26 cellular contexts compared by ENCODE assay signal in the genomic region with DNA sequence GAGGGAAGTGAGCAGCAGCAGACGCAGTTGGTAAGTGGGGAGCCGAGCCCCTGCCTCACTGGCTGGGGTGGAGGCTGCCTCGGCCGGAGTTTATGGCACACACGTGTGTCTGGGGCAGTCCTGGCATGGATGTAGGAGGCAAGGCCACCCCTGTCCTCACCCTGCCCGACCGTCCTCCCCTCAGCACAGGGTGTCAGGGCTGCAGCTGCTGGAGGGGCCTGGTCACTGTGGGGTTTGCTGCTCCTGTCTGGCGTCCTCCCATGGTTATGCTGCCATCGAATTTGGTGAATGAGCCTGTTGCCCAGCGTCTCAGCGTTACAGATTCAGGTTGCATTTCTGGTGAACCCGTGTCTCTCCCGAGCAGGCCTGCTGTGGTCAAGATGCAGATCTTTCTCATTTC. TPM values are rescaled to one million over a fixed set of nuclear protein-coding genes. Genes with fewer than 3 reads are reported as not detected.
DNase-seq lines count a peak whose midpoint lies in the region; ATAC-seq, FAIRE-seq and TF ChIP-seq lines count a peak whose summit lies in the region.
"Had no signal": no experiment of that assay in that cellular context is flagged by ENCODE, and none has a peak within 500 bp of the region (broad histone marks: within the 10 kb centered on the region; RNA-seq: fewer than 3 reads in every experiment).

No MANE protein-coding gene starts in this region.

- H3K36me3 ChIP-seq in K562 (ENCODE audit: control insufficient read depth, insufficient read depth, low read length) (peaks cover 92% of the 10 kb centered on the region), neural progenitor cell (peaks cover 6% of the 10 kb centered on the region)

- in situ Hi-C loops in K562 (cut with MboI): no loop called here

- peaks cover 15% of the 10 kb centered on the region for H3F3A ChIP-seq in neural progenitor cell (ENCODE audit: low read depth)

- WGBS in K562 (ENCODE audit: insufficient coverage, low coverage, missing lambda C conversion rate): 96% methylated on average over 13 of the region's 13 CpGs

- POLR2A ChIA-PET in K562 (lab: Yijun Ruan, JAX): no interaction called here

- H3K4me1 ChIP-seq in K562 (replicated peaks in 1 of 2; ENCODE audit: control insufficient read depth in 2 of 2, insufficient read depth in 2 of 2, low read length in 2 of 2) (peaks cover 0 to 3% of the 10 kb centered on the region in 2 experiments; a peak in 1 of 5 replicates), neural progenitor cell (no peaks in the 10 kb centered on the region)
- H3K4me1 ChIP-seq: parathyroid adenoma had no signal

- H3K4me3 ChIP-seq in K562 (no peak overlapping the region), neural progenitor cell (no peak overlapping the region)
- H3K4me3 ChIP-seq: dorsolateral prefrontal cortex, lung had no signal

- H3K9ac ChIP-seq in K562 (ENCODE audit: insufficient read depth in 1 of 2, low read depth in 2 of 2, low read length in 2 of 2): no peak overlapping the region
- no peak overlapping the region for H3K9ac ChIP-seq in neural progenitor cell
- H3K9ac ChIP-seq: parathyroid adenoma had no signal

- no peak for TF ChIP-seq RAD21 in K562 (CRISPR knock-in tag; conservative IDR thresholded peaks at IDR 0.05 in 1 of 2, IDR thresholded peaks at IDR 0.05 in 1 of 2)

- H2AFZ ChIP-seq in K562 (ENCODE audit: low read depth, low read length): no peak overlapping the region
- no peak overlapping the region for H2AFZ ChIP-seq in neural progenitor cell (replicated peaks)
- H2AFZ ChIP-seq: parathyroid adenoma had no signal

- H3K27ac ChIP-seq in K562 (ENCODE audit: extremely low read depth, low read depth, low read length) (no peak overlapping the region), neural progenitor cell (no peak overlapping the region)
- H3K27ac ChIP-seq: dorsolateral prefrontal cortex, parathyroid adenoma had no signal

- H3K79me2 ChIP-seq in K562 (ENCODE audit: control insufficient read depth, insufficient read depth, low read length) (peaks cover 6% of the 10 kb centered on the region; the same call in 1 of the 3 replicates), neural progenitor cell (ENCODE audit: low read depth) (no peaks in the 10 kb centered on the region)

- no peaks in the 10 kb centered on the region for H3K9me1 ChIP-seq in K562 (ENCODE audit: control insufficient read depth, insufficient read depth, low read length)

- H4K20me1 ChIP-seq in K562 (replicated peaks; ENCODE audit: control insufficient read depth, insufficient read depth, low read length): no peaks in the 10 kb centered on the region; the same call in 1 of the 2 replicates
- no peaks in the 10 kb centered on the region for H4K20me1 ChIP-seq in neural progenitor cell (ENCODE audit: low read depth)

- peaks cover 2% of the 10 kb centered on the region for H3K9me3 Mint-ChIP-seq in neural progenitor cell
- no peaks in the 10 kb centered on the region for H3K9me3 Mint-ChIP-seq in activated T-helper 2 cell treated with anti-CD3 and anti-CD28 coated beads, Interferon-gamma antibody, Interleukin-2, Interleukin-4, amounts not matched to agents 10 μg/mL and 5 μg/mL and 100 μg/mL, durations not matched to agents 14 hours and 24 hours and 36 hours
- H3K9me3 Mint-ChIP-seq: central memory CD8-positive, alpha-beta T cell had no signal

- H3K4me2 ChIP-seq in K562 (ENCODE audit: insufficient read depth, low read length) (no peak overlapping the region), neural progenitor cell (no peak overlapping the region)

- no peaks in the 10 kb centered on the region for H3K4me1 Mint-ChIP-seq in neural progenitor cell
- no peaks in the 10 kb centered on the region for H3K4me1 Mint-ChIP-seq in activated T-helper 2 cell treated with anti-CD3 and anti-CD28 coated beads, Interferon-gamma antibody, Interleukin-2, Interleukin-4, amounts not matched to agents 10 μg/mL and 5 μg/mL and 100 μg/mL, durations not matched to agents 14 hours and 24 hours and 36 hours (ENCODE audit: low read depth)
- H3K4me1 Mint-ChIP-seq: activated CD4-positive, alpha-beta T cell treated with anti-CD3 and anti-CD28 coated beads for 36 hours; central memory CD8-positive, alpha-beta T cell had no signal

- H3K27me3 ChIP-seq in K562 (ENCODE audit: control insufficient read depth in 2 of 2, insufficient read depth in 2 of 2, low read length in 2 of 2) (no peaks in the 10 kb centered on the region), neural progenitor cell (no peaks in the 10 kb centered on the region)
- H3K27me3 ChIP-seq: dorsolateral prefrontal cortex had no signal

- DNase-seq in stimulated activated CD4-positive, alpha-beta T cell treated with anti-CD3 and anti-CD28 coated beads, Interleukin-4, amount 100 ng/mL, for 1 hour: peak; percentile 0
- no peak for DNase-seq in stimulated activated CD4-positive, alpha-beta T cell treated with anti-CD3 and anti-CD28 coated beads, Interleukin-4, amount 100 ng/mL, for 4 hours
- DNase-seq in K562 (ENCODE audit: extremely low read depth in 1 of 4, low spot score in 3 of 4): no peak
- DNase-seq in neural progenitor cell (ENCODE audit: low spot score): no peak
- DNase-seq in NCI-H146 (lab: John Stamatoyannopoulos, UW): no peak
- no peak for DNase-seq in activated T-helper 2 cell treated with anti-CD3 and anti-CD28 coated beads, Interferon-gamma antibody, Interleukin-2, Interleukin-4, amounts not matched to agents 10 μg/mL and 5 μg/mL and 100 μg/mL, durations not matched to agents 14 hours and 24 hours and 36 hours (ENCODE audit: low spot score)
- DNase-seq: activated CD4-positive, alpha-beta T cell treated with anti-CD3 and anti-CD28 coated beads for 36 hours; activated CD8-positive, alpha-beta memory T cell treated with anti-CD3 and anti-CD28 coated beads for 24 hours; AML-193; COR-L47; dorsolateral prefrontal cortex; islet precursor cell; KBM-7; NCI-H1417 treated with DMSO at 0.1 percent for 48 hours; NCI-H446 treated with DMSO at 0.1 percent for 48 hours; right cardiac atrium; Right ventricle myocardium superior; stimulated activated CD4-positive, alpha-beta T cell treated with anti-CD3 and anti-CD28 coated beads, Interleukin-15, amount 100 ng/mL, for 24 hours; stimulated activated naive CD8-positive, alpha-beta T cell treated with anti-CD3 and anti-CD28 coated beads, Interleukin-15, Interleukin-2, amounts not matched to agents 100 U/mL and 50 U/mL, for 24 hours had no signal

- H3K36me3 Mint-ChIP-seq in neural progenitor cell: peaks cover 25% of the 10 kb centered on the region
- peaks cover 36% of the 10 kb centered on the region for H3K36me3 Mint-ChIP-seq in activated T-helper 2 cell treated with anti-CD3 and anti-CD28 coated beads, Interferon-gamma antibody, Interleukin-2, Interleukin-4, amounts not matched to agents 10 μg/mL and 5 μg/mL and 100 μg/mL, durations not matched to agents 14 hours and 24 hours and 36 hours (ENCODE audit: low read depth)

- no peak for TF ChIP-seq POLR2A in K562 (conservative IDR thresholded peaks at IDR 0.05)

- intact Hi-C loops in K562 (cut with micrococcal nuclease): no loop called here
- intact Hi-C loops in activated T-helper 2 cell treated with anti-CD3 and anti-CD28 coated beads, Interferon-gamma antibody, Interleukin-2, Interleukin-4, amounts not matched to agents 10 μg/mL and 5 μg/mL and 100 μg/mL, durations not matched to agents 14 hours and 24 hours and 36 hours (cut with micrococcal nuclease): no loop called here

- CTCF ChIA-PET in K562 (lab: Yijun Ruan, JAX; ENCODE audit: low intra/inter-chr PET ratio): no interaction called here

- BruUV-seq in K562 (replicated peaks; lab: Mats Ljungman, UMichigan): no TSS peak

- H3K9me3 ChIP-seq in K562 (replicated peaks; ENCODE audit: control insufficient read depth, insufficient read depth, low read depth, low read length) (peaks cover 20% of the 10 kb centered on the region), neural progenitor cell (ENCODE audit: low read depth) (no peaks in the 10 kb centered on the region)

- TF ChIP-seq EP300 in K562 (IDR thresholded peaks at IDR 0.05; ENCODE audit: low read length): no peak

- FAIRE-seq in K562 (lab: Jason Lieb, UNC): no peak
- FAIRE-seq: A204.1, G401.6 had no signal

- ATAC-seq in K562 (no peak), HG02884 (IDR thresholded peaks at IDR 0.05; ENCODE audit: unreplicated experiment) (no peak), GM21423 (IDR thresholded peaks at IDR 0.05; ENCODE audit: unreplicated experiment) (no peak)
- ATAC-seq: activated CD4-positive, alpha-beta T cell treated with anti-CD3 and anti-CD28 coated beads for 36 hours; right cardiac atrium; stimulated activated naive CD8-positive, alpha-beta T cell treated with anti-CD3 and anti-CD28 coated beads, Interleukin-15, Interleukin-2, amounts not matched to agents 100 U/mL and 50 U/mL, for 24 hours had no signal

- H3K27ac Mint-ChIP-seq in neural progenitor cell: peak overlapping the region; percentile 46
- H3K27ac Mint-ChIP-seq in activated T-helper 2 cell treated with anti-CD3 and anti-CD28 coated beads, Interferon-gamma antibody, Interleukin-2, Interleukin-4, amounts not matched to agents 10 μg/mL and 5 μg/mL and 100 μg/mL, durations not matched to agents 14 hours and 24 hours and 36 hours: no peak overlapping the region
- H3K27ac Mint-ChIP-seq: activated CD4-positive, alpha-beta T cell treated with anti-CD3 and anti-CD28 coated beads for 36 hours had no signal

- TF ChIP-seq CTCF in K562 (IDR thresholded peaks at IDR 0.05 in 2 of 3, conservative IDR thresholded peaks at IDR 0.05 in 1 of 3; ENCODE audit: insufficient read depth in 2 of 3, low read depth in 1 of 3, low read length in 3 of 3): no peak
- no peak for TF ChIP-seq CTCF in neural progenitor cell (IDR thresholded peaks at IDR 0.05)

- no peak overlapping the region for H3K4me3 Mint-ChIP-seq in neural progenitor cell
- no peak overlapping the region for H3K4me3 Mint-ChIP-seq in activated T-helper 2 cell treated with anti-CD3 and anti-CD28 coated beads, Interferon-gamma antibody, Interleukin-2, Interleukin-4, amounts not matched to agents 10 μg/mL and 5 μg/mL and 100 μg/mL, durations not matched to agents 14 hours and 24 hours and 36 hours (ENCODE audit: low read depth)
- H3K4me3 Mint-ChIP-seq: activated CD4-positive, alpha-beta T cell treated with anti-CD3 and anti-CD28 coated beads for 36 hours; central memory CD8-positive, alpha-beta T cell had no signal

- H3K27me3 Mint-ChIP-seq in neural progenitor cell (ENCODE audit: insufficient read depth, low read depth): no peaks in the 10 kb centered on the region
- no peaks in the 10 kb centered on the region for H3K27me3 Mint-ChIP-seq in activated T-helper 2 cell treated with anti-CD3 and anti-CD28 coated beads, Interferon-gamma antibody, Interleukin-2, Interleukin-4, amounts not matched to agents 10 μg/mL and 5 μg/mL and 100 μg/mL, durations not matched to agents 14 hours and 24 hours and 36 hours (ENCODE audit: low read depth)
- H3K27me3 Mint-ChIP-seq: activated CD4-positive, alpha-beta T cell treated with anti-CD3 and anti-CD28 coated beads for 36 hours; central memory CD8-positive, alpha-beta T cell had no signal

RNA-seq across cellular contexts. Expression of a gene that starts 32.4 kb away (rescaled TPM):
- total RNA-seq in K562 (2011; cell fraction: chromatin; rRNA removed; ENCODE audit: low replicate concordance): 124 and 152 TPM in 2 replicates
- total RNA-seq in K562 (2011; cell fraction: nucleolus; rRNA removed): 76.5 and 81.0 TPM in 2 replicates
- total RNA-seq in K562 (2011; cell fraction: nucleoplasm; rRNA removed): 63.1 and 68.9 TPM in 2 replicates
- total RNA-seq in K562 (2014; rRNA removed) (17.6 and 27.4 TPM in 2 replicates), K562 (2014; rRNA removed; fragmentation: Illumina TruSeq; extraction: Trizol) (9.4 and 11.3 TPM in 2 replicates), K562 (2015; rRNA removed; fragmentation: Illumina TruSeq; extraction: Trizol) (16.3 and 17.4 TPM in 2 replicates), K562 (2021) (33.3 and 38.1 TPM in 2 replicates), neural progenitor cell (ENCODE audit: low replicate concordance) (17.2 and 21.5 TPM in 2 replicates)
- polyA plus RNA-seq in K562 (2011; rRNA removed) (14.0 and 17.8 TPM in 2 replicates), K562 (2014; fragmentation: Illumina TruSeq; extraction: Trizol) (14.2 and 15.2 TPM in 2 replicates), K562 (2014; fragmentation: Nextera tagmentation; extraction: Ambion mirVana) (1 to 10 TPM in 1 of 2 experiments, under 1 TPM in 1; 0.89 to 1.4 TPM), K562 (2014; rRNA removed) (19.9 and 28.6 TPM in 2 replicates)
- 11.8 and 15.1 TPM in 2 replicates for polyA plus RNA-seq in K562 (2011; cell fraction: cytosol; rRNA removed)
- 32.3 and 49.2 TPM in 2 replicates for polyA plus RNA-seq in K562 (2011; cell fraction: nucleus; rRNA removed)
- 15.2 and 20.5 TPM in 2 replicates for polyA plus RNA-seq in K562 (2012)
- 23.6 and 27.4 TPM in 2 replicates for polyA minus RNA-seq in K562 (2011; rRNA and poly(A)+ RNA removed)
- polyA minus RNA-seq in K562 (2011; cell fraction: cytosol; rRNA and poly(A)+ RNA removed): 19.7 and 26.2 TPM in 2 replicates
- 40.4 and 45.3 TPM in 2 replicates for polyA minus RNA-seq in K562 (2011; cell fraction: nucleus; rRNA and poly(A)+ RNA removed)
- 29.6 and 30.2 TPM in 2 replicates for total RNA-seq in activated T-helper 2 cell treated with anti-CD3 and anti-CD28 coated beads, Interferon-gamma antibody, Interleukin-2, Interleukin-4, amounts not matched to agents 10 μg/mL and 5 μg/mL and 100 μg/mL, durations not matched to agents 14 hours and 24 hours and 36 hours

RNA-seq across cellular contexts. Expression of a gene that starts 48.6 kb away (rescaled TPM):
- total RNA-seq in K562 (2011; cell fraction: chromatin; rRNA removed; ENCODE audit: low replicate concordance): 0.11 and 0.28 TPM in 2 replicates
- 0.13 and 0.17 TPM in 2 replicates for total RNA-seq in K562 (2011; cell fraction: nucleolus; rRNA removed)
- 0.15 TPM in 1 of 2 replicates, not detected in the other for total RNA-seq in K562 (2011; cell fraction: nucleoplasm; rRNA removed)
- total RNA-seq in K562 (2014; rRNA removed) (not detected in 2 replicates), K562 (2014; rRNA removed; fragmentation: Illumina TruSeq; extraction: Trizol) (not detected in 2 replicates), K562 (2015; rRNA removed; fragmentation: Illumina TruSeq; extraction: Trizol) (not detected in 2 replicates), K562 (2021) (0.07 TPM in 2 replicates), neural progenitor cell (ENCODE audit: low replicate concordance) (0.87 TPM in 1 of 2 replicates, not detected in the other)
- polyA plus RNA-seq in K562 (2011; rRNA removed) (0.01 and 0.03 TPM in 2 replicates), K562 (2014; fragmentation: Illumina TruSeq; extraction: Trizol) (0.01 TPM in 1 of 2 replicates, not detected in the other), K562 (2014; fragmentation: Nextera tagmentation; extraction: Ambion mirVana) (not detected), K562 (2014; rRNA removed) (not detected in 2 replicates)
- polyA plus RNA-seq in K562 (2011; cell fraction: cytosol; rRNA removed): 0.04 and 0.06 TPM in 2 replicates
- 0.06 and 0.11 TPM in 2 replicates for polyA plus RNA-seq in K562 (2011; cell fraction: nucleus; rRNA removed)
- polyA plus RNA-seq in K562 (2012): 0.21 and 0.25 TPM in 2 replicates
- polyA minus RNA-seq in K562 (2011; rRNA and poly(A)+ RNA removed): 0.11 and 0.12 TPM in 2 replicates
- polyA minus RNA-seq in K562 (2011; cell fraction: cytosol; rRNA and poly(A)+ RNA removed): not detected in 2 replicates
- polyA minus RNA-seq in K562 (2011; cell fraction: nucleus; rRNA and poly(A)+ RNA removed): not detected in 2 replicates
- 0.09 and 0.11 TPM in 2 replicates for total RNA-seq in activated T-helper 2 cell treated with anti-CD3 and anti-CD28 coated beads, Interferon-gamma antibody, Interleukin-2, Interleukin-4, amounts not matched to agents 10 μg/mL and 5 μg/mL and 100 μg/mL, durations not matched to agents 14 hours and 24 hours and 36 hours
